8 cellular contexts compared by ENCODE assay signal in the genomic region with DNA sequence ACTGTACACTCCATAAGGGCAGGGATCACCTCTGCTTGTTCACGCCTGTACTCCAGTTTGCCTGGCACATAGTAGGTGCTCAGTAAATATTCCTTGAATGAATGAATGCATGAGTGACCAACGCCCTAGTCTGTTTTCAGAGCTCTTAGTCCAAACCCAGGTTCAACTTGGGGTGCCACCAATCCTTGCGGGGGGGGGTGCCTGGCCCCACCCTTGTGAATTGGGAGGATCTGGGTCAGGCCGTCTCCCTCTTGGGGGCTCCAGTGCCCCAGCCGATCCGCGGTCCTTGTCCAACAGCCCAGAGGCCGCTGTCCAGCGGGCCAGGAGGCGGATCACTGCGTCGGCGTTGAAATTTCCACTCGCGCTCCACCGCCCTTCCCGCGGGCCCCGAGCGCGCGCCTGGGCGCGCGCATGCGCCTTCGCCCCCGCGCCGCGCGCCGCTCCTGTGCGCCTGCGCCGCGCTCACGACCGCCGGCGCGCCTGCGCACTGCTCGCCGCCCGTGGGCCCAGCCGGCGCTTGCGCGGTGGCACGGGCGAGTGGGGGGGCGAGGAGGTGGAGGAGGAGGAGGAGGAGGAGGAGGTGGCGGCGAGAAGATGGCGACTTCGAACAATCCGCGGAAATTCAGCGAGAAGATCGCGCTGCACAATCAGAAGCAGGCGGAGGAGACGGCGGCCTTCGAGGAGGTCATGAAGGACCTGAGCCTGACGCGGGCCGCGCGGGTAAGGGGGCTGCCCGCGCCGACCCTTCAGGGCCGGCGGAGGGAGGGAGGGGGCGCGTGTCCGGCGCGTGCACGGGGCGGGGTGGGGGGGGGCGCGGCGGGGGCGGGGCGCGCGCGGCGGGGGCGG. TPM values are rescaled to one million over a fixed set of nuclear protein-coding genes. Genes with fewer than 3 reads are reported as not detected.
DNase-seq lines count a peak whose midpoint lies in the region; ATAC-seq, FAIRE-seq and TF ChIP-seq lines count a peak whose summit lies in the region.

A gene with protein sequence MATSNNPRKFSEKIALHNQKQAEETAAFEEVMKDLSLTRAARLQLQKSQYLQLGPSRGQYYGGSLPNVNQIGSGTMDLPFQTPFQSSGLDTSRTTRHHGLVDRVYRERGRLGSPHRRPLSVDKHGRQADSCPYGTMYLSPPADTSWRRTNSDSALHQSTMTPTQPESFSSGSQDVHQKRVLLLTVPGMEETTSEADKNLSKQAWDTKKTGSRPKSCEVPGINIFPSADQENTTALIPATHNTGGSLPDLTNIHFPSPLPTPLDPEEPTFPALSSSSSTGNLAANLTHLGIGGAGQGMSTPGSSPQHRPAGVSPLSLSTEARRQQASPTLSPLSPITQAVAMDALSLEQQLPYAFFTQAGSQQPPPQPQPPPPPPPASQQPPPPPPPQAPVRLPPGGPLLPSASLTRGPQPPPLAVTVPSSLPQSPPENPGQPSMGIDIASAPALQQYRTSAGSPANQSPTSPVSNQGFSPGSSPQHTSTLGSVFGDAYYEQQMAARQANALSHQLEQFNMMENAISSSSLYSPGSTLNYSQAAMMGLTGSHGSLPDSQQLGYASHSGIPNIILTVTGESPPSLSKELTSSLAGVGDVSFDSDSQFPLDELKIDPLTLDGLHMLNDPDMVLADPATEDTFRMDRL (plus strand): TSS at position 572 of the 846 bp plus-strand sequence. CDS start 23 bp downstream, at position 595.

- no peaks in the 10 kb centered on the region for H3K36me3 ChIP-seq in lower lobe of right lung

- no peaks in the 10 kb centered on the region for H3K27me3 Mint-ChIP-seq in activated CD4-positive, alpha-beta memory T cell treated with anti-CD3 and anti-CD28 coated beads, Interleukin-2, amount 10 ng/mL, durations not matched to agents 7 days and 5 days

- peak within 1 kb of the TSS; percentile 62 for H3K4me3 ChIP-seq in lower lobe of right lung

- H3K27me3 ChIP-seq in lower lobe of right lung (ENCODE audit: low read depth), result no peaks in the 10 kb centered on the region

- H3K9me3 Mint-ChIP-seq in activated CD4-positive, alpha-beta memory T cell treated with anti-CD3 and anti-CD28 coated beads, Interleukin-2, amount 10 ng/mL, durations not matched to agents 7 days and 5 days, result no peaks in the 10 kb centered on the region

- TF ChIP-seq CTCF in lower lobe of right lung (IDR thresholded peaks at IDR 0.05), result no peak

- intact Hi-C loops in lower lobe of right lung (cut with DNase I), result no loop called here

- H3K4me1 ChIP-seq in lower lobe of right lung, result peaks cover 31% of the 10 kb centered on the region

- H3K4me1 Mint-ChIP-seq in activated CD4-positive, alpha-beta memory T cell treated with anti-CD3 and anti-CD28 coated beads, Interleukin-2, amount 10 ng/mL, durations not matched to agents 7 days and 5 days, result peaks cover 22% of the 10 kb centered on the region

- CTCF ChIA-PET in activated CD4-positive, alpha-beta memory T cell treated with anti-CD3 and anti-CD28 coated beads, Interleukin-2, amount 10 ng/mL, durations not matched to agents 7 days and 5 days (lab: Charles Lee), result interaction anchor here (0.7 to 1.7 kb wide), 4 partner anchors 141 to 164 kb away, joined by 3 to 4 read pairs (median 4); no protein-coding TSS in a partner anchor

- FAIRE-seq in GM19239 (lab: Jason Lieb, UNC), result peak; percentile 81

- H3K4me3 Mint-ChIP-seq in activated CD4-positive, alpha-beta memory T cell treated with anti-CD3 and anti-CD28 coated beads, Interleukin-2, amount 10 ng/mL, durations not matched to agents 7 days and 5 days, result peak within 1 kb of the TSS; percentile 82

- DNase-seq in AG20443 (ENCODE audit: low spot score) (peak; percentile 100), GM19239 (ENCODE audit: insufficient read length, low spot score) (peak; percentile 99), NCI-H82 (lab: John Stamatoyannopoulos, UW) (peak; percentile 95), ecto neural progenitor cell (ENCODE audit: low spot score) (peak; percentile 94), lower lobe of right lung (peak; percentile 90)
- peak; percentile 94 for DNase-seq in activated CD4-positive, alpha-beta memory T cell treated with anti-CD3 and anti-CD28 coated beads, Interleukin-2, amount 10 ng/mL, durations not matched to agents 7 days and 5 days
- DNase-seq in stimulated activated CD4-positive, alpha-beta T cell treated with anti-CD3 and anti-CD28 coated beads, Interleukin-4, amount 100 ng/mL, for 48 hours (ENCODE audit: low read depth in 2 of 2), result peak; percentile 87 to 89

- H3K9me3 ChIP-seq in lower lobe of right lung, result no peaks in the 10 kb centered on the region

- peak within 1 kb of the TSS; percentile 83 for H3K27ac ChIP-seq in lower lobe of right lung

- H3K36me3 Mint-ChIP-seq in activated CD4-positive, alpha-beta memory T cell treated with anti-CD3 and anti-CD28 coated beads, Interleukin-2, amount 10 ng/mL, durations not matched to agents 7 days and 5 days (ENCODE audit: low read depth), result no peaks in the 10 kb centered on the region

- POLR2A ChIA-PET in activated CD4-positive, alpha-beta memory T cell treated with anti-CD3 and anti-CD28 coated beads, Interleukin-2, amount 10 ng/mL, durations not matched to agents 7 days and 5 days (lab: Charles Lee), result interaction anchor here (0.6 to 1.1 kb wide), 4 partner anchors 11 to 149 kb away, joined by 3 to 4 read pairs (median 4); a partner anchor contains a TSS

- ATAC-seq in HG03558 (IDR thresholded peaks at IDR 0.05; ENCODE audit: extremely low read depth, unreplicated experiment) (peak; percentile 48), lower lobe of right lung (peak; percentile 93 to 95)

- peak within 1 kb of the TSS; percentile 75 for H3K27ac Mint-ChIP-seq in activated CD4-positive, alpha-beta memory T cell treated with anti-CD3 and anti-CD28 coated beads, Interleukin-2, amount 10 ng/mL, durations not matched to agents 7 days and 5 days

RNA-seq across cellular contexts. Expression of the gene that starts here (rescaled TPM):
- total RNA-seq in activated CD4-positive, alpha-beta memory T cell treated with anti-CD3 and anti-CD28 coated beads, Interleukin-2, amount 10 ng/mL, durations not matched to agents 7 days and 5 days, result 1 to 10 TPM; 5.3 TPM
- 16.2 TPM for total RNA-seq in lower lobe of right lung

Comparison
In these comparisons a context has a peak if more than half of its experiments do, and no peak if none do; other contexts are left out.
1. Peak in every context shown above with its lines: DNase-seq, ATAC-seq, H3K4me3 ChIP-seq and H3K27ac ChIP-seq.